ENCODE assay signal across 8 cellular contexts in genomic region chr20:59087829-59088433, GRCh38. TPM values are rescaled to one million over a fixed set of nuclear protein-coding genes. Genes with fewer than 3 reads are reported as not detected.
DNase-seq lines count a peak whose midpoint lies in the region; ATAC-seq and TF ChIP-seq lines count a peak whose summit lies in the region.

No MANE protein-coding gene starts in this region.

- H3K27me3 ChIP-seq in DND-41 (ENCODE audit: insufficient read depth, low read length, poor library complexity) (peaks cover 45% of the 10 kb centered on the region), testis (no peaks in the 10 kb centered on the region)

- no peak overlapping the region for H3K9ac ChIP-seq in DND-41 (ENCODE audit: low read depth, low read length)

- intact Hi-C loops in testis (cut with DNase I; ENCODE audit: low total_unique reads) = loop anchor here (5.0 kb wide), 1 partner anchor 134 kb away; no protein-coding TSS in a partner anchor

- H3K9me3 ChIP-seq in DND-41 (ENCODE audit: insufficient read depth, low read length, severe bottlenecking) = no peaks in the 10 kb centered on the region
- H3K9me3 ChIP-seq in testis = no peaks in the 10 kb centered on the region

- TF ChIP-seq POLR2A in testis (IDR thresholded peaks at IDR 0.05) = no peak

- no peaks in the 10 kb centered on the region for H3K79me2 ChIP-seq in DND-41 (ENCODE audit: insufficient read depth, low read length)

- H3K4me1 ChIP-seq in DND-41 (ENCODE audit: insufficient read depth, low read length) = no peaks in the 10 kb centered on the region
- H3K4me1 ChIP-seq in testis = no peaks in the 10 kb centered on the region

- no peak overlapping the region for H3K4me2 ChIP-seq in DND-41 (ENCODE audit: insufficient read depth, low read length)

- H3K4me3 ChIP-seq in DND-41 (ENCODE audit: low read depth in 1 of 2, low read length in 2 of 2) (no peak overlapping the region), foreskin fibroblast (ENCODE audit: low read depth in 1 of 2, low read length in 2 of 2) (no peak overlapping the region), testis (no peak overlapping the region)

- POLR2A ChIA-PET in RWPE1 (lab: Yijun Ruan, JAX; ENCODE audit: low non-redundant PET) = interaction anchor here (0.6 kb wide), 1 partner anchor 42 kb away, joined by 3 read pairs; no protein-coding TSS in a partner anchor

- no peak overlapping the region for H3K27ac ChIP-seq in DND-41 (ENCODE audit: low read length)
- no peak overlapping the region for H3K27ac ChIP-seq in RWPE1
- H3K27ac ChIP-seq in testis = no peak overlapping the region

- WGBS in testis, 2 donors = 18% methylated on average over 5 of the region's 5 CpGs

- peak; percentile 79 for ATAC-seq in DND-41 (ENCODE audit: insufficient read depth, low read depth)
- no peak for ATAC-seq in omental fat pad (ENCODE audit: low FRiP score)
- no peak for ATAC-seq in GM19467 (IDR thresholded peaks at IDR 0.05; ENCODE audit: unreplicated experiment)

- DNase-seq in DND-41 = peak; percentile 73
- peak; percentile 65 for DNase-seq in LoVo (ENCODE audit: low spot score)
- peak; percentile 88 for DNase-seq in RWPE1 (ENCODE audit: low spot score)
- DNase-seq in activated T-helper 9 cell treated with anti-CD3 and anti-CD28 coated beads, Interleukin-2, amount 50 U/mL, for 16 hours (ENCODE audit: low read depth) = peak; percentile 80
- DNase-seq in foreskin fibroblast = peak; percentile 40 to 79
- DNase-seq in omental fat pad (ENCODE audit: low spot score) = peak; percentile 92
- peak; percentile 93 for DNase-seq in testis

- no peaks in the 10 kb centered on the region for H4K20me1 ChIP-seq in DND-41 (ENCODE audit: insufficient read depth, low read length)

- H3K36me3 ChIP-seq in DND-41 (ENCODE audit: insufficient read depth, low read length) (no peaks in the 10 kb centered on the region), testis (ENCODE audit: low read depth, missing control alignments) (no peaks in the 10 kb centered on the region)

- TF ChIP-seq CTCF in DND-41 (IDR thresholded peaks at IDR 0.05; ENCODE audit: borderline replicate concordance, extremely low read depth, low read length, poor library complexity, severe bottlenecking) (peak; percentile 94), RWPE1 (conservative IDR thresholded peaks at IDR 0.05; ENCODE audit: low read depth) (peak; percentile 98), foreskin fibroblast (IDR thresholded peaks at IDR 0.05; ENCODE audit: low read depth, low read length) (peak; percentile 91), omental fat pad (IDR thresholded peaks at IDR 0.05) (peak in 1 of 3 donors; percentile 13), testis (IDR thresholded peaks at IDR 0.05) (peak; percentile 81 to 93 (median 83))

- no peak overlapping the region for H2AFZ ChIP-seq in DND-41 (ENCODE audit: low read depth, low read length)

- CTCF ChIA-PET in RWPE1 (lab: Yijun Ruan, JAX) = interaction anchor here (0.5 to 2.1 kb wide), 65 partner anchors 8 to 810 kb away, joined by 3 to 63 read pairs (median 4); no protein-coding TSS in a partner anchor

RNA-seq across cellular contexts. Expression of gene PRELID3B, which starts 45.3 kb away (rescaled TPM):
- total RNA-seq in omental fat pad = 10 to 100 TPM; 33.1 to 71.1 (median 51.2) TPM
- total RNA-seq in testis = 10 to 100 TPM; 29.1 to 35.3 TPM
- polyA plus RNA-seq in testis (ENCODE audit: insufficient read depth, low read depth, low replicate concordance) = 54.3 TPM

RNA-seq across cellular contexts. Expression of gene ATP5F1E, which starts 55.8 kb away (rescaled TPM):
- 10 to 100 TPM; 33.4 to 46.4 (median 37.5) TPM for total RNA-seq in omental fat pad
- total RNA-seq in testis = 10 to 100 TPM; 24.6 to 25.5 TPM
- polyA plus RNA-seq in testis (ENCODE audit: insufficient read depth, low read depth, low replicate concordance) = 76.0 TPM
